In the genomic region with DNA sequence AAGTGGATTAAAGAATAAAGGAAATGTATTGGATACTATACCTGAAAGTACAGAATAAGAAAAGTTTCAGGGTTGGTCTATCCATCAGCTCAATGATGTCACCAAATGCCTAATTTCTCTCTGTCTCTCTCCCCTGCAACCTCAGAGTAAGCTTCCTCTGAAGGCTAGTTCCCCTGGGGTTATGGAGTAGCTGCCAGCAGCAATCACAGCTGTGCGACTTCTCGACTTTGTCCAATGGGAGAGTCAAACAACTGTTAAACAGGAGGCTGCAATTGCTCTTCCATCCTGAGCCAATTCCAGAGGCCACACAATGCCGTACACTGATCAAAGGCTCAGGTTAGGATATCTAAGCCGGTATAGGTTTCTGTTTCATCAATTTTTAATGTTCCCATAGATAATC, we compare ENCODE assay signal across 12 cellular contexts.
"Had no signal": no experiment of that assay in that cellular context is flagged by ENCODE, and none has a peak within 500 bp of the region (broad histone marks: within the 10 kb centered on the region; RNA-seq: fewer than 3 reads in every experiment).

No MANE protein-coding gene starts in this region.

- ATAC-seq: activated CD8-positive, alpha-beta T cell treated with anti-CD3 and anti-CD28 coated beads for 36 hours; activated T-cell treated with anti-CD3 and anti-CD28 coated beads, Interleukin-2, amount 50 U/mL, for 72 hours; left ventricle myocardium superior; natural killer cell; stimulated activated naive CD8-positive, alpha-beta T cell treated with anti-CD3 and anti-CD28 coated beads, Interleukin-15, Interleukin-2, amounts not matched to agents 100 U/mL and 50 U/mL, for 24 hours had no signal

- H3K36me3 Mint-ChIP-seq: activated naive CD8-positive, alpha-beta T cell; memory B cell had no signal

- H3K4me1 Mint-ChIP-seq: memory B cell, natural killer cell had no signal

- DNase-seq: activated CD4-positive, alpha-beta T cell treated with anti-CD3 and anti-CD28 coated beads for 4 hours; activated CD8-positive, alpha-beta T cell treated with anti-CD3 and anti-CD28 coated beads for 36 hours; activated gamma-delta T cell; activated T-cell treated with anti-CD3 and anti-CD28 coated beads, Interleukin-2, amount 50 U/mL, for 72 hours; amniotic stem cell; left ventricle myocardium superior; natural killer cell; nucleus accumbens; stimulated activated naive CD8-positive, alpha-beta T cell treated with anti-CD3 and anti-CD28 coated beads, Interleukin-15, Interleukin-2, amounts not matched to agents 100 U/mL and 50 U/mL, for 24 hours; upper lobe of left lung had no signal

- H3K9me3 Mint-ChIP-seq: memory B cell had no signal

- H3K4me3 Mint-ChIP-seq: activated CD8-positive, alpha-beta T cell treated with anti-CD3 and anti-CD28 coated beads for 36 hours; activated naive CD8-positive, alpha-beta T cell; activated T-cell treated with anti-CD3 and anti-CD28 coated beads, Interleukin-2, amount 50 U/mL, for 72 hours; memory B cell; natural killer cell had no signal
